1 cellular context compared by ENCODE assay signal in genomic region chr10:101450277-101451080, GRCh38.
TF ChIP-seq lines count a peak whose summit lies in the region.

No MANE protein-coding gene starts in this region.

TF ChIP-seq in HCT116, 20 proteins besides CTCF, POLR2A, EP300 and RAD21:
- TF ChIP-seq REST (IDR thresholded peaks at IDR 0.05; ENCODE audit: low read depth) (0 out of 2 replicates have a peak, but pooled peaks have one; percentile 1), CBX3 (IDR thresholded peaks at IDR 0.05; ENCODE audit: low read depth) (no peak), EGR1 (IDR thresholded peaks at IDR 0.05; ENCODE audit: low read depth) (no peak), ZNF274 (IDR thresholded peaks at IDR 0.05; ENCODE audit: low read depth, low read length) (no peak), ELF1 (IDR thresholded peaks at IDR 0.05; ENCODE audit: borderline replicate concordance, low read depth) (no peak), SRF (IDR thresholded peaks at IDR 0.05; ENCODE audit: low read depth) (no peak), SP1 (IDR thresholded peaks at IDR 0.05; ENCODE audit: low read depth) (no peak), POLR2AphosphoS5 (IDR thresholded peaks at IDR 0.05; ENCODE audit: low read depth, low read length) (no peak)
